In genomic region chr19:35562336-35562735, GRCh38 we compare ENCODE assay signal across 25 cellular contexts. TPM values are rescaled to one million over a fixed set of nuclear protein-coding genes. Genes with fewer than 3 reads are reported as not detected.
DNase-seq lines count a peak whose midpoint lies in the region; ATAC-seq, FAIRE-seq and TF ChIP-seq lines count a peak whose summit lies in the region.
"Had no signal": no experiment of that assay in that cellular context is flagged by ENCODE, and none has a peak within 500 bp of the region (broad histone marks: within the 10 kb centered on the region; RNA-seq: fewer than 3 reads in every experiment).

No MANE protein-coding gene starts in this region.

- intact Hi-C loops in HepG2 (cut with micrococcal nuclease; ENCODE audit: unreplicated experiment) = no loop called here
- intact Hi-C loops in right lobe of liver (cut with DNase I) = no loop called here
- intact Hi-C loops in mammary epithelial cell (cut with micrococcal nuclease) = no loop called here

- TF ChIP-seq EP300 in HepG2 (IDR thresholded peaks at IDR 0.05; ENCODE audit: low read depth in 2 of 2, low read length in 2 of 2) = no peak
- TF ChIP-seq EP300 in HepG2 (CRISPR knock-in tag; IDR thresholded peaks at IDR 0.05; ENCODE audit: borderline replicate concordance) = no peak

- H3K27ac ChIP-seq in HepG2 (ENCODE audit: extremely low read length, insufficient read depth, low read length) (no peak overlapping the region), right lobe of liver (no peak overlapping the region), trophoblast cell (ENCODE audit: low read depth, low read length) (no peak overlapping the region), mammary epithelial cell (ENCODE audit: insufficient read depth, low read depth, low read length) (no peak overlapping the region)
- H3K27ac ChIP-seq: C4-2B, HL-60 had no signal

- DNase-seq in HepG2 (ENCODE audit: low spot score) (no peak), right lobe of liver (no peak), RPMI8226 (peak; percentile 6), endothelial cell (ENCODE audit: low spot score) (no peak), trophoblast cell (no peak), mammary epithelial cell (no peak), NCI-H2107 treated with DMSO at 0.1 percent for 48 hours (lab: John Stamatoyannopoulos, UW; ENCODE audit: unreplicated experiment) (no peak), GM03348 (ENCODE audit: low spot score) (no peak)
- DNase-seq: AML-193; Caco-2; CD4-positive, alpha-beta T cell; DMS79 treated with DMSO at 0.1 percent for 48 hours; GF-D8; KBM-7 had no signal

- H3K36me3 Mint-ChIP-seq in endothelial cell (ENCODE audit: low read depth, unreplicated experiment) = peaks cover under 1% of the 10 kb centered on the region

- no peak overlapping the region for H3K18ac ChIP-seq in trophoblast cell (ENCODE audit: low read length)

- H4K91ac ChIP-seq in trophoblast cell (ENCODE audit: low read depth, low read length) = no peak overlapping the region

- no peaks in the 10 kb centered on the region for H3K36me3 ChIP-seq in HepG2 (replicated peaks in 1 of 2; ENCODE audit: control insufficient read depth in 1 of 2, insufficient read depth in 2 of 2, low read length in 2 of 2)
- H3K36me3 ChIP-seq in right lobe of liver = no peaks in the 10 kb centered on the region
- H3K36me3 ChIP-seq in trophoblast cell (ENCODE audit: control insufficient read depth in 1 of 2, insufficient read depth in 2 of 2, low read length in 2 of 2) = no peaks in the 10 kb centered on the region
- H3K36me3 ChIP-seq in mammary epithelial cell (ENCODE audit: insufficient read depth, low read length) = no peaks in the 10 kb centered on the region
- H3K36me3 ChIP-seq: HAP-1 had no signal

- no peak overlapping the region for H2AK5ac ChIP-seq in trophoblast cell (ENCODE audit: low read length)

- no peak for TF ChIP-seq RAD21 in HepG2 (CRISPR knock-in tag; IDR thresholded peaks at IDR 0.05)

- in situ Hi-C loops in HepG2 (cut with HindIII; ENCODE audit: extremely low pct_ligation_motif_present, low pct_unique_long_range_greater_than_20kb) (no loop called here), mammary epithelial cell (cut with MboI; ENCODE audit: low sequenced_read_pairs in 2 of 2) (no loop called here)

- TF ChIP-seq CTCF in HepG2 (CRISPR knock-in tag; IDR thresholded peaks at IDR 0.05) = 0 out of 2 replicates have a peak, but pooled peaks have one; percentile 8
- no peak for TF ChIP-seq CTCF in right lobe of liver (IDR thresholded peaks at IDR 0.05)
- TF ChIP-seq CTCF in endothelial cell (IDR thresholded peaks at IDR 0.05; ENCODE audit: unreplicated experiment) = no peak
- TF ChIP-seq CTCF in mammary epithelial cell (conservative IDR thresholded peaks at IDR 0.05 in 1 of 2, IDR thresholded peaks at IDR 0.05 in 1 of 2; ENCODE audit: extremely low read depth in 1 of 2, insufficient read depth in 1 of 2, low read depth in 1 of 2, low read length in 2 of 2) = no peak

- whole genome bisulfite sequencing in HepG2 (ENCODE audit: low lambda C conversion rate) = 25% methylated on average over 4 of the region's 17 CpGs
- WGBS in right lobe of liver (ENCODE audit: insufficient coverage, low coverage, low lambda C conversion rate, missing lambda C conversion rate) = 46% methylated on average over 3 of the region's 17 CpGs
- no CpG with 5 or more reads among the region's 17 CpGs for WGBS in trophoblast cell (ENCODE audit: extremely low coverage, insufficient coverage, insufficient read length)
- 32% methylated on average over 6 of the region's 17 CpGs for WGBS in mammary epithelial cell (ENCODE audit: low coverage, missing lambda C conversion rate)

- H3K27ac Mint-ChIP-seq in endothelial cell (ENCODE audit: unreplicated experiment) = no peak overlapping the region
- H3K27ac Mint-ChIP-seq: CD4-positive, alpha-beta T cell; IgD-negative memory B cell had no signal

- H2BK5ac ChIP-seq in trophoblast cell (ENCODE audit: low read depth, low read length, poor library complexity) = no peak overlapping the region

- H3K9me3 Mint-ChIP-seq in endothelial cell (ENCODE audit: unreplicated experiment) = no peaks in the 10 kb centered on the region
- H3K9me3 Mint-ChIP-seq: CD4-positive, alpha-beta T cell had no signal

- no peak overlapping the region for H2BK120ac ChIP-seq in trophoblast cell (ENCODE audit: insufficient read depth, low read length, poor library complexity)

- H3K9ac ChIP-seq in HepG2 (ENCODE audit: insufficient read depth, low read depth, low read length) (no peak overlapping the region), trophoblast cell (ENCODE audit: low read length) (no peak overlapping the region), mammary epithelial cell (ENCODE audit: insufficient read depth, low read length) (no peak overlapping the region)

- H3K4me3 ChIP-seq in HepG2 (replicated peaks in 1 of 3; ENCODE audit: insufficient read depth in 1 of 3, low read depth in 2 of 3, low read length in 3 of 3) = no peak overlapping the region
- no peak overlapping the region for H3K4me3 ChIP-seq in right lobe of liver
- peak overlapping the region; percentile 1 for H3K4me3 ChIP-seq in trophoblast cell (ENCODE audit: low read depth, low read length)
- no peak overlapping the region for H3K4me3 ChIP-seq in mammary epithelial cell (replicated peaks in 1 of 3; ENCODE audit: insufficient read depth in 1 of 3, low read depth in 2 of 3, low read length in 3 of 3)
- H3K4me3 ChIP-seq: GM12878, HAP-1 had no signal

- BruUV-seq in HepG2 (replicated peaks; lab: Mats Ljungman, UMichigan) (no TSS peak), mammary epithelial cell (replicated peaks; lab: Mats Ljungman, UMichigan) (no TSS peak)

- no peak overlapping the region for H4K8ac ChIP-seq in trophoblast cell (ENCODE audit: low read depth, low read length)

- H3K4me2 ChIP-seq in HepG2 (ENCODE audit: low read depth, low read length) = no peak overlapping the region
- no peak overlapping the region for H3K4me2 ChIP-seq in trophoblast cell (ENCODE audit: low read length)
- H3K4me2 ChIP-seq in mammary epithelial cell (ENCODE audit: insufficient read depth, low read depth, low read length) = no peak overlapping the region

- H3K4me1 ChIP-seq in HepG2 (ENCODE audit: insufficient read depth, low read length) = peaks cover 24% of the 10 kb centered on the region
- no peaks in the 10 kb centered on the region for H3K4me1 ChIP-seq in right lobe of liver
- H3K4me1 ChIP-seq in trophoblast cell (ENCODE audit: control insufficient read depth in 1 of 2, insufficient read depth in 2 of 2, low read length in 2 of 2) = peaks cover 2 to 3% of the 10 kb centered on the region in 2 experiments
- peaks cover 10% of the 10 kb centered on the region for H3K4me1 ChIP-seq in mammary epithelial cell (ENCODE audit: insufficient read depth, low read length)
- H3K4me1 ChIP-seq: HAP-1 had no signal

- ATAC-seq in HepG2 = peak; percentile 12; the same call in 2 of the 3 replicates
- no peak for ATAC-seq in right lobe of liver
- ATAC-seq: GM12878 had no signal

- H3K4ac ChIP-seq in trophoblast cell (ENCODE audit: low read depth, low read length) = no peak overlapping the region

- no peaks in the 10 kb centered on the region for H3K9me3 ChIP-seq in HepG2 (ENCODE audit: low read length)
- H3K9me3 ChIP-seq in right lobe of liver = no peaks in the 10 kb centered on the region
- H3K9me3 ChIP-seq in trophoblast cell (ENCODE audit: insufficient read depth, low read depth, low read length) = peaks cover 10% of the 10 kb centered on the region
- H3K9me3 ChIP-seq in mammary epithelial cell (replicated peaks; ENCODE audit: insufficient read depth, low read length) = no peaks in the 10 kb centered on the region
- H3K9me3 ChIP-seq: HAP-1 had no signal

- CTCF ChIA-PET in HepG2 (lab: Yijun Ruan, JAX; ENCODE audit: low intra/inter-chr PET ratio, low total read pairs) (no interaction called here), mammary epithelial cell (lab: Charles Lee; ENCODE audit: low non-redundant PET) (no interaction called here)

- H3K4me3 Mint-ChIP-seq in endothelial cell (ENCODE audit: unreplicated experiment) = peak overlapping the region; percentile 28
- H3K4me3 Mint-ChIP-seq: CD4-positive, alpha-beta T cell; IgD-negative memory B cell had no signal

- dilution Hi-C loops in mammary epithelial cell (cut with HindIII; ENCODE audit: low sequenced_read_pairs) = no loop called here

- H3K14ac ChIP-seq in trophoblast cell (ENCODE audit: low read length) = no peak overlapping the region

- H2AFZ ChIP-seq in HepG2 (ENCODE audit: low read length) (no peak overlapping the region), trophoblast cell (ENCODE audit: insufficient read depth, low read length, poor library complexity) (no peak overlapping the region), mammary epithelial cell (ENCODE audit: low read depth, low read length) (no peak overlapping the region)

- no peaks in the 10 kb centered on the region for H4K20me1 ChIP-seq in HepG2 (ENCODE audit: insufficient read depth, low read length)
- H4K20me1 ChIP-seq in mammary epithelial cell (ENCODE audit: insufficient read depth, low read length) = no peaks in the 10 kb centered on the region

- TF ChIP-seq POLR2A in HepG2 (IDR thresholded peaks at IDR 0.05; ENCODE audit: insufficient read depth in 1 of 2, low read depth in 2 of 2, low read length in 2 of 2) (no peak), right lobe of liver (IDR thresholded peaks at IDR 0.05) (no peak)

- H3K27me3 ChIP-seq in HepG2 (ENCODE audit: control insufficient read depth in 1 of 2, insufficient read depth in 2 of 2, low read length in 2 of 2) = peaks cover 1 to 28% of the 10 kb centered on the region in 2 experiments; a peak in 3 of 5 replicates
- H3K27me3 ChIP-seq in right lobe of liver = no peaks in the 10 kb centered on the region
- H3K27me3 ChIP-seq in trophoblast cell (ENCODE audit: insufficient read depth, low read length) = peaks cover 13% of the 10 kb centered on the region
- no peaks in the 10 kb centered on the region for H3K27me3 ChIP-seq in mammary epithelial cell (ENCODE audit: insufficient read depth, low read length)

- H4K12ac ChIP-seq in trophoblast cell (ENCODE audit: low read depth, low read length) = no peak overlapping the region

- no peak for FAIRE-seq in HepG2 (lab: Jason Lieb, UNC)
- FAIRE-seq: A204.1, D721Med, GM12878, GM19239 had no signal

- H3K27me3 Mint-ChIP-seq in endothelial cell (ENCODE audit: unreplicated experiment) = peaks cover 36% of the 10 kb centered on the region

- H3K23ac ChIP-seq in trophoblast cell (ENCODE audit: low read length) = no peak overlapping the region

- POLR2A ChIA-PET in HepG2 (lab: Yijun Ruan, JAX) = no interaction called here

- H3K4me1 Mint-ChIP-seq in endothelial cell (ENCODE audit: unreplicated experiment) = peaks cover under 1% of the 10 kb centered on the region

- H3K79me1 ChIP-seq in trophoblast cell (ENCODE audit: low read length) = no peaks in the 10 kb centered on the region

- H3K79me2 ChIP-seq in HepG2 (ENCODE audit: insufficient read depth, low read length) (no peaks in the 10 kb centered on the region), trophoblast cell (ENCODE audit: control insufficient read depth, insufficient read depth, low read length, poor library complexity) (no peaks in the 10 kb centered on the region), mammary epithelial cell (ENCODE audit: insufficient read depth, low read length) (no peaks in the 10 kb centered on the region)

- H2BK12ac ChIP-seq in trophoblast cell (ENCODE audit: low read length) = no peak overlapping the region

RNA-seq across cellular contexts. Expression of gene ATP4A, which starts 1.1 kb away (rescaled TPM):
- total RNA-seq in HepG2 (2016; rRNA removed; fragmentation: Illumina TruSeq; extraction: Trizol) (0.11 TPM in 1 of 2 replicates, not detected in the other), right lobe of liver (under 1 TPM in 1 of 6 experiments, not detected in 5; 0.06 TPM), endothelial cell (ENCODE audit: unreplicated experiment) (not detected), mammary epithelial cell (not detected)
- not detected in 2 replicates for total RNA-seq in HepG2 (2016; cell fraction: cytosol; rRNA removed; fragmentation: Illumina TruSeq; extraction: Trizol; ENCODE audit: low read depth)
- total RNA-seq in HepG2 (2016; cell fraction: insoluble cytoplasmic fraction; rRNA removed; fragmentation: Illumina TruSeq; extraction: Trizol) = 0.39 TPM in 2 replicates
- total RNA-seq in HepG2 (2016; cell fraction: membrane; rRNA removed; fragmentation: Illumina TruSeq; extraction: Trizol) = 0.28 and 0.31 TPM in 2 replicates
- 0.66 TPM in 1 of 2 replicates, not detected in the other for total RNA-seq in HepG2 (2016; cell fraction: nucleus; rRNA removed; fragmentation: Illumina TruSeq; extraction: Trizol)
- polyA plus RNA-seq in HepG2 (2011; rRNA removed) (0.08 and 0.09 TPM in 2 replicates), mammary epithelial cell (not detected)
- 0.04 and 0.15 TPM in 2 replicates for polyA plus RNA-seq in HepG2 (2011; cell fraction: cytosol; rRNA removed)
- polyA plus RNA-seq in HepG2 (2011; cell fraction: nucleus; rRNA removed) = 0.51 and 0.69 TPM in 2 replicates
- 0.07 and 0.13 TPM in 2 replicates for polyA plus RNA-seq in HepG2 (2012)
- 0.07 and 0.15 TPM in 2 replicates for polyA plus RNA-seq in HepG2 (2016; cell fraction: cytosol; fragmentation: Illumina TruSeq; extraction: Trizol; ENCODE audit: low read depth)
- 0.13 TPM in 1 of 2 replicates, not detected in the other for polyA plus RNA-seq in HepG2 (2016; cell fraction: insoluble cytoplasmic fraction; fragmentation: Illumina TruSeq; extraction: Trizol; ENCODE audit: low read depth)
- 0.22 TPM in 1 of 2 replicates, not detected in the other for polyA plus RNA-seq in HepG2 (2016; cell fraction: membrane; fragmentation: Illumina TruSeq; extraction: Trizol; ENCODE audit: low read depth)
- 0.68 and 0.98 TPM in 2 replicates for polyA plus RNA-seq in HepG2 (2016; cell fraction: nucleus; fragmentation: Illumina TruSeq; extraction: Trizol; ENCODE audit: insufficient read depth, low read depth)
- polyA minus RNA-seq in HepG2 (2011; rRNA and poly(A)+ RNA removed; ENCODE audit: low replicate concordance) = 0.18 TPM in 1 of 2 replicates, not detected in the other
- polyA minus RNA-seq in HepG2 (2011; cell fraction: cytosol; rRNA and poly(A)+ RNA removed) = not detected in 2 replicates
- polyA minus RNA-seq in HepG2 (2011; cell fraction: nucleus; rRNA and poly(A)+ RNA removed) = 0.13 TPM in 1 of 2 replicates, not detected in the other
- not detected in 2 replicates for polyA plus RNA-seq in trophoblast cell (2013)
- polyA minus RNA-seq in mammary epithelial cell = not detected
- total RNA-seq: Caco-2; CD4-positive, alpha-beta T cell; H4; HT1080 had no signal
- polyA plus RNA-seq: BJ, IgD-negative memory B cell had no signal

RNA-seq across cellular contexts. Expression of gene TMEM147, which starts 16.9 kb away (rescaled TPM):
- 85.8 and 141 TPM in 2 replicates for total RNA-seq in HepG2 (2016; rRNA removed; fragmentation: Illumina TruSeq; extraction: Trizol)
- total RNA-seq in HepG2 (2016; cell fraction: cytosol; rRNA removed; fragmentation: Illumina TruSeq; extraction: Trizol; ENCODE audit: low read depth) = 264 and 362 TPM in 2 replicates
- 91.4 and 136 TPM in 2 replicates for total RNA-seq in HepG2 (2016; cell fraction: insoluble cytoplasmic fraction; rRNA removed; fragmentation: Illumina TruSeq; extraction: Trizol)
- total RNA-seq in HepG2 (2016; cell fraction: membrane; rRNA removed; fragmentation: Illumina TruSeq; extraction: Trizol) = 202 and 264 TPM in 2 replicates
- total RNA-seq in HepG2 (2016; cell fraction: nucleus; rRNA removed; fragmentation: Illumina TruSeq; extraction: Trizol) = 88.0 and 104 TPM in 2 replicates
- polyA plus RNA-seq in HepG2 (2011; rRNA removed) = 176 and 188 TPM in 2 replicates
- polyA plus RNA-seq in HepG2 (2011; cell fraction: cytosol; rRNA removed) = 174 and 213 TPM in 2 replicates
- polyA plus RNA-seq in HepG2 (2011; cell fraction: nucleus; rRNA removed) = 105 and 125 TPM in 2 replicates
- 78.4 and 132 TPM in 2 replicates for polyA plus RNA-seq in HepG2 (2012)
- polyA plus RNA-seq in HepG2 (2016; cell fraction: cytosol; fragmentation: Illumina TruSeq; extraction: Trizol; ENCODE audit: low read depth) = 361 and 462 TPM in 2 replicates
- polyA plus RNA-seq in HepG2 (2016; cell fraction: insoluble cytoplasmic fraction; fragmentation: Illumina TruSeq; extraction: Trizol; ENCODE audit: low read depth) = 102 and 104 TPM in 2 replicates
- polyA plus RNA-seq in HepG2 (2016; cell fraction: membrane; fragmentation: Illumina TruSeq; extraction: Trizol; ENCODE audit: low read depth) = 235 and 269 TPM in 2 replicates
- 176 and 183 TPM in 2 replicates for polyA plus RNA-seq in HepG2 (2016; cell fraction: nucleus; fragmentation: Illumina TruSeq; extraction: Trizol; ENCODE audit: insufficient read depth, low read depth)
- polyA minus RNA-seq in HepG2 (2011; rRNA and poly(A)+ RNA removed; ENCODE audit: low replicate concordance) = 321 and 438 TPM in 2 replicates
- polyA minus RNA-seq in HepG2 (2011; cell fraction: cytosol; rRNA and poly(A)+ RNA removed) = 44.9 and 50.7 TPM in 2 replicates
- 18.3 and 26.4 TPM in 2 replicates for polyA minus RNA-seq in HepG2 (2011; cell fraction: nucleus; rRNA and poly(A)+ RNA removed)
- total RNA-seq in right lobe of liver = 10 to 100 TPM; 29.4 to 65.7 (median 36.2) TPM
- 62.0 TPM for total RNA-seq in endothelial cell (ENCODE audit: unreplicated experiment)
- polyA plus RNA-seq in trophoblast cell (2013) = 74.2 and 81.6 TPM in 2 replicates
- 10 to 100 TPM; 79.4 to 99.0 TPM for total RNA-seq in mammary epithelial cell
- polyA plus RNA-seq in mammary epithelial cell = 145 TPM
- polyA minus RNA-seq in mammary epithelial cell = 124 TPM

RNA-seq across cellular contexts. Expression of gene PMIS2, which starts 23.6 kb away (rescaled TPM):
- total RNA-seq in HepG2 (2016; rRNA removed; fragmentation: Illumina TruSeq; extraction: Trizol) = not detected in 2 replicates
- not detected in 2 replicates for total RNA-seq in HepG2 (2016; cell fraction: cytosol; rRNA removed; fragmentation: Illumina TruSeq; extraction: Trizol; ENCODE audit: low read depth)
- not detected in 2 replicates for total RNA-seq in HepG2 (2016; cell fraction: insoluble cytoplasmic fraction; rRNA removed; fragmentation: Illumina TruSeq; extraction: Trizol)
- total RNA-seq in HepG2 (2016; cell fraction: membrane; rRNA removed; fragmentation: Illumina TruSeq; extraction: Trizol) = not detected in 2 replicates
- total RNA-seq in HepG2 (2016; cell fraction: nucleus; rRNA removed; fragmentation: Illumina TruSeq; extraction: Trizol) = not detected in 2 replicates
- not detected in 2 replicates for polyA plus RNA-seq in HepG2 (2011; rRNA removed)
- not detected in 2 replicates for polyA plus RNA-seq in HepG2 (2011; cell fraction: cytosol; rRNA removed)
- polyA plus RNA-seq in HepG2 (2011; cell fraction: nucleus; rRNA removed) = not detected in 2 replicates
- not detected in 2 replicates for polyA plus RNA-seq in HepG2 (2012)
- not detected in 2 replicates for polyA plus RNA-seq in HepG2 (2016; cell fraction: cytosol; fragmentation: Illumina TruSeq; extraction: Trizol; ENCODE audit: low read depth)
- polyA plus RNA-seq in HepG2 (2016; cell fraction: insoluble cytoplasmic fraction; fragmentation: Illumina TruSeq; extraction: Trizol; ENCODE audit: low read depth) = not detected in 2 replicates
- polyA plus RNA-seq in HepG2 (2016; cell fraction: membrane; fragmentation: Illumina TruSeq; extraction: Trizol; ENCODE audit: low read depth) = not detected in 2 replicates
- polyA plus RNA-seq in HepG2 (2016; cell fraction: nucleus; fragmentation: Illumina TruSeq; extraction: Trizol; ENCODE audit: insufficient read depth, low read depth) = not detected in 2 replicates
- polyA minus RNA-seq in HepG2 (2011; rRNA and poly(A)+ RNA removed; ENCODE audit: low replicate concordance) = not detected in 2 replicates
- polyA minus RNA-seq in HepG2 (2011; cell fraction: cytosol; rRNA and poly(A)+ RNA removed) = not detected in 2 replicates
- not detected in 2 replicates for polyA minus RNA-seq in HepG2 (2011; cell fraction: nucleus; rRNA and poly(A)+ RNA removed)
- not detected for total RNA-seq in right lobe of liver
- total RNA-seq in endothelial cell (ENCODE audit: unreplicated experiment) = not detected
- polyA plus RNA-seq in trophoblast cell (2013) = not detected in 2 replicates
- not detected for total RNA-seq in mammary epithelial cell
- polyA plus RNA-seq in mammary epithelial cell = not detected
- polyA minus RNA-seq in mammary epithelial cell = not detected
- total RNA-seq: Caco-2; CD4-positive, alpha-beta T cell; GM12878; H4; HT1080 had no signal
- polyA plus RNA-seq: BJ, GM12878, IgD-negative memory B cell had no signal

RNA-seq across cellular contexts. Expression of gene GAPDHS, which starts 29.1 kb away (rescaled TPM):
- not detected in 2 replicates for total RNA-seq in HepG2 (2016; rRNA removed; fragmentation: Illumina TruSeq; extraction: Trizol)
- not detected in 2 replicates for total RNA-seq in HepG2 (2016; cell fraction: cytosol; rRNA removed; fragmentation: Illumina TruSeq; extraction: Trizol; ENCODE audit: low read depth)
- not detected in 2 replicates for total RNA-seq in HepG2 (2016; cell fraction: insoluble cytoplasmic fraction; rRNA removed; fragmentation: Illumina TruSeq; extraction: Trizol)
- total RNA-seq in HepG2 (2016; cell fraction: membrane; rRNA removed; fragmentation: Illumina TruSeq; extraction: Trizol) = not detected in 2 replicates
- not detected in 2 replicates for total RNA-seq in HepG2 (2016; cell fraction: nucleus; rRNA removed; fragmentation: Illumina TruSeq; extraction: Trizol)
- 0.09 TPM in 1 of 2 replicates, not detected in the other for polyA plus RNA-seq in HepG2 (2011; rRNA removed)
- not detected in 2 replicates for polyA plus RNA-seq in HepG2 (2011; cell fraction: cytosol; rRNA removed)
- not detected in 2 replicates for polyA plus RNA-seq in HepG2 (2011; cell fraction: nucleus; rRNA removed)
- not detected in 2 replicates for polyA plus RNA-seq in HepG2 (2012)
- polyA plus RNA-seq in HepG2 (2016; cell fraction: cytosol; fragmentation: Illumina TruSeq; extraction: Trizol; ENCODE audit: low read depth) = not detected in 2 replicates
- not detected in 2 replicates for polyA plus RNA-seq in HepG2 (2016; cell fraction: insoluble cytoplasmic fraction; fragmentation: Illumina TruSeq; extraction: Trizol; ENCODE audit: low read depth)
- not detected in 2 replicates for polyA plus RNA-seq in HepG2 (2016; cell fraction: membrane; fragmentation: Illumina TruSeq; extraction: Trizol; ENCODE audit: low read depth)
- not detected in 2 replicates for polyA plus RNA-seq in HepG2 (2016; cell fraction: nucleus; fragmentation: Illumina TruSeq; extraction: Trizol; ENCODE audit: insufficient read depth, low read depth)
- polyA minus RNA-seq in HepG2 (2011; rRNA and poly(A)+ RNA removed; ENCODE audit: low replicate concordance) = not detected in 2 replicates
- polyA minus RNA-seq in HepG2 (2011; cell fraction: cytosol; rRNA and poly(A)+ RNA removed) = not detected in 2 replicates
- not detected in 2 replicates for polyA minus RNA-seq in HepG2 (2011; cell fraction: nucleus; rRNA and poly(A)+ RNA removed)
- not detected for total RNA-seq in right lobe of liver
- not detected for total RNA-seq in endothelial cell (ENCODE audit: unreplicated experiment)
- not detected in 2 replicates for polyA plus RNA-seq in trophoblast cell (2013)
- total RNA-seq in mammary epithelial cell = not detected
- polyA plus RNA-seq in mammary epithelial cell = not detected
- not detected for polyA minus RNA-seq in mammary epithelial cell
- total RNA-seq: Caco-2; CD4-positive, alpha-beta T cell; GM12878; H4; HT1080 had no signal
- polyA plus RNA-seq: BJ, IgD-negative memory B cell had no signal

RNA-seq across cellular contexts. Expression of gene SBSN, which starts 34.2 kb away (rescaled TPM):
- total RNA-seq in HepG2 (2016; rRNA removed; fragmentation: Illumina TruSeq; extraction: Trizol) (not detected in 2 replicates), right lobe of liver (under 1 TPM in 1 of 6 experiments, not detected in 5; 0.24 TPM), endothelial cell (ENCODE audit: unreplicated experiment) (0.18 TPM), mammary epithelial cell (1 to 10 TPM in 1 of 2 donors, under 1 TPM in 1; 0.17 to 2.9 TPM)
- total RNA-seq in HepG2 (2016; cell fraction: cytosol; rRNA removed; fragmentation: Illumina TruSeq; extraction: Trizol; ENCODE audit: low read depth) = not detected in 2 replicates
- not detected in 2 replicates for total RNA-seq in HepG2 (2016; cell fraction: insoluble cytoplasmic fraction; rRNA removed; fragmentation: Illumina TruSeq; extraction: Trizol)
- not detected in 2 replicates for total RNA-seq in HepG2 (2016; cell fraction: membrane; rRNA removed; fragmentation: Illumina TruSeq; extraction: Trizol)
- not detected in 2 replicates for total RNA-seq in HepG2 (2016; cell fraction: nucleus; rRNA removed; fragmentation: Illumina TruSeq; extraction: Trizol)
- polyA plus RNA-seq in HepG2 (2011; rRNA removed) (not detected in 2 replicates), mammary epithelial cell (2.3 TPM)
- polyA plus RNA-seq in HepG2 (2011; cell fraction: cytosol; rRNA removed) = not detected in 2 replicates
- not detected in 2 replicates for polyA plus RNA-seq in HepG2 (2011; cell fraction: nucleus; rRNA removed)
- 0.16 TPM in 1 of 2 replicates, not detected in the other for polyA plus RNA-seq in HepG2 (2012)
- polyA plus RNA-seq in HepG2 (2016; cell fraction: cytosol; fragmentation: Illumina TruSeq; extraction: Trizol; ENCODE audit: low read depth) = not detected in 2 replicates
- polyA plus RNA-seq in HepG2 (2016; cell fraction: insoluble cytoplasmic fraction; fragmentation: Illumina TruSeq; extraction: Trizol; ENCODE audit: low read depth) = not detected in 2 replicates
- not detected in 2 replicates for polyA plus RNA-seq in HepG2 (2016; cell fraction: membrane; fragmentation: Illumina TruSeq; extraction: Trizol; ENCODE audit: low read depth)
- not detected in 2 replicates for polyA plus RNA-seq in HepG2 (2016; cell fraction: nucleus; fragmentation: Illumina TruSeq; extraction: Trizol; ENCODE audit: insufficient read depth, low read depth)
- not detected in 2 replicates for polyA minus RNA-seq in HepG2 (2011; rRNA and poly(A)+ RNA removed; ENCODE audit: low replicate concordance)
- polyA minus RNA-seq in HepG2 (2011; cell fraction: cytosol; rRNA and poly(A)+ RNA removed) = not detected in 2 replicates
- polyA minus RNA-seq in HepG2 (2011; cell fraction: nucleus; rRNA and poly(A)+ RNA removed) = not detected in 2 replicates
- 7.9 TPM in 2 replicates for polyA plus RNA-seq in trophoblast cell (2013)
- polyA minus RNA-seq in mammary epithelial cell = not detected
- total RNA-seq: Caco-2; CD4-positive, alpha-beta T cell; GM12878 had no signal
- polyA plus RNA-seq: IgD-negative memory B cell had no signal
